In the genomic region with DNA sequence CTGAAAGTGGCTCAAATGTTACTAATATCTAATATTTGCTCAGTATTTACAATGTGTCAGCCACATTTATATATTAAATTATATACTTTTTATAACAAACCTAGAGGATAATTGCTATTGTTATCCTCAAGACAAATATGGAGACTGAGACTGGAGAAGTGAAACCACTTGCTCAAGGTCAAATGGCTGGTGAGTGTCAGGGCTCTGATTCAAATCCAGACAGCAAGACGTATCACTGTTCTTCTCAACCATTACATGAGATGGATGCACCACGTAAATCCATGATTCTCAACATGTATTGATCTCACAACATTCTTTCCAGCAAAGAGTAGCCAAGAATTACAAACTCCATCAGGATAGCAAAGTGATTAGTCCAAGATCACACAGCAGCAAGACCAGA, we compare ENCODE assay signal across 8 cellular contexts. TPM values are rescaled to one million over a fixed set of nuclear protein-coding genes. Genes with fewer than 3 reads are reported as not detected.
"Had no signal": no experiment of that assay in that cellular context is flagged by ENCODE, and none has a peak within 500 bp of the region (broad histone marks: within the 10 kb centered on the region; RNA-seq: fewer than 3 reads in every experiment).

No MANE protein-coding gene starts in this region.

- DNase-seq: H9, HCEC 1CT, IMR-90, KG1 had no signal

- H3K4me1 Mint-ChIP-seq: GM23338, H9 had no signal

- H3K9me3 Mint-ChIP-seq: GM23338, H9 had no signal

- ATAC-seq: GM23338, K562 had no signal

- H3K4me3 Mint-ChIP-seq: GM23338, H9 had no signal

- H3K27ac Mint-ChIP-seq: GM23338, H9 had no signal

RNA-seq across cellular contexts. Expression of a gene that starts 53.8 kb away (rescaled TPM):
- total RNA-seq: GM23338, H1, H9, HT-29, IMR-90 had no signal
